ENCODE assay signal across 12 cellular contexts in the genomic region with DNA sequence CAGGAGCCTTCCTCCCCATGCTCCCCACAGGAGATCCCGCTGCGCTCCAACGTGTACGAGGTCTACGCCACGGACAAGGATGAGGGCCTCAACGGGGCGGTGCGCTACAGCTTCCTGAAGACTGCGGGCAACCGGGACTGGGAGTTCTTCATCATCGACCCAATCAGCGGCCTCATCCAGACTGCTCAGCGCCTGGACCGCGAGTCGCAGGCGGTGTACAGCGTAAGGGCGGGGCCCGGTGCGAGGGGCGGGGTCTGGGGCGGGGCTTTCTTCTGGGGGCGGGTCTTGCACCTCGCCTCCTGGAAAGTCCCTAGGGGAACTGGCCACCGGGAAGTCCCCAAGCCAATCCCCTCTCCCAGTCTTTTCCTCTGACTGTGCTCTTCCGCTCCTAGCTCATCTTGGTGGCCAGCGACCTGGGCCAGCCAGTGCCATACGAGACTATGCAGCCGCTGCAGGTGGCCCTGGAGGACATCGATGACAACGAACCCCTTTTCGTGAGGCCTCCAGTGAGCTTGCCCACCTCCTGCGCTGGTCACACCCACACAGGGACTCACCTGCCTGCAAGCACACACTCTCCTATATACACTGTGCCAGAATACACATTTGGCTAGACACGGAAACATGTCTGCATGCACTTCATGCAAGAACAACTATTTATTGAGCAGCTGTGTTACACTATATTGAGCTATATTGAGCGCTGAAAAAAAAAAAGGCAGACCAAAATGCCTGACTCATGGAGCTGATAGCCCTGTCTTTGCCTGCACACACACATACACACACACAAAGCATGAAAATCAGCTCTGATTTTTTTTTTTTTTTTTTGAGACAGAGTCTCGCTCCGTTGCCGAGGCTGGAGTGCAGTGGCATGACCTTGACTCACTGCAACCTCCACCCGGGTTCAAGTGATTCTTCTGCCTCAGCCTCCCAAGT. TPM values are rescaled to one million over a fixed set of nuclear protein-coding genes. Genes with fewer than 3 reads are reported as not detected.
DNase-seq lines count a peak whose midpoint lies in the region; ATAC-seq and TF ChIP-seq lines count a peak whose summit lies in the region.
"Had no signal": no experiment of that assay in that cellular context is flagged by ENCODE, and none has a peak within 500 bp of the region (broad histone marks: within the 10 kb centered on the region; RNA-seq: fewer than 3 reads in every experiment).

No MANE protein-coding gene starts in this region.

- no peak overlapping the region for H3K4me2 ChIP-seq in hepatocyte
- no peak overlapping the region for H3K4me2 ChIP-seq in osteoblast (ENCODE audit: insufficient read depth, low read length)

- H3K9ac ChIP-seq in ES-I3 (ENCODE audit: low read depth, low read length), result peak overlapping the region; percentile 19; the same call in 1 of the 2 replicates

- H3K36me3 ChIP-seq in ES-I3 (ENCODE audit: insufficient read depth, low read length) (no peaks in the 10 kb centered on the region), RWPE2 (ENCODE audit: low read depth) (no peaks in the 10 kb centered on the region), hepatocyte (replicated peaks; ENCODE audit: insufficient read depth, low read depth) (no peaks in the 10 kb centered on the region), osteoblast (ENCODE audit: insufficient read depth, low read length) (no peaks in the 10 kb centered on the region)

- H3K9me3 ChIP-seq in ES-I3 (ENCODE audit: control insufficient read depth, insufficient read depth, low read length) (no peaks in the 10 kb centered on the region), RWPE2 (ENCODE audit: severe bottlenecking) (no peaks in the 10 kb centered on the region), hepatocyte (ENCODE audit: low read depth) (no peaks in the 10 kb centered on the region), osteoblast (ENCODE audit: low read depth, low read length) (no peaks in the 10 kb centered on the region)
- H3K9me3 ChIP-seq: Caco-2 had no signal

- H3K4me1 ChIP-seq in ES-I3 (ENCODE audit: insufficient read depth, low read length) (no peaks in the 10 kb centered on the region; the same call in 1 of the 2 replicates), RWPE2 (ENCODE audit: insufficient read depth, poor library complexity, severe bottlenecking) (no peaks in the 10 kb centered on the region), hepatocyte (ENCODE audit: insufficient read depth) (no peaks in the 10 kb centered on the region), osteoblast (ENCODE audit: insufficient read depth, low read length) (no peaks in the 10 kb centered on the region)
- H3K4me1 ChIP-seq: Caco-2 had no signal

- no peaks in the 10 kb centered on the region for H3K9me2 ChIP-seq in hepatocyte (replicated peaks; ENCODE audit: insufficient read depth)

- ATAC-seq in RWPE2 (ENCODE audit: low read depth), result peak; percentile 24; the same call in 2 of the 3 replicates

- H3K27me3 ChIP-seq in RWPE2 (ENCODE audit: insufficient read depth, poor library complexity, severe bottlenecking), result no peaks in the 10 kb centered on the region
- H3K27me3 ChIP-seq in hepatocyte, result peaks cover 14% of the 10 kb centered on the region
- H3K27me3 ChIP-seq in osteoblast (ENCODE audit: insufficient read depth, low read length), result peaks cover 17% of the 10 kb centered on the region

- H3K79me2 ChIP-seq in hepatocyte (no peaks in the 10 kb centered on the region), osteoblast (ENCODE audit: insufficient read depth, low read length) (no peaks in the 10 kb centered on the region)

- H3K36me3 Mint-ChIP-seq in chondrocyte (ENCODE audit: low read depth), result no peaks in the 10 kb centered on the region
- H3K36me3 Mint-ChIP-seq: brain had no signal

- H3K4me3 ChIP-seq in RWPE2 (ENCODE audit: severe bottlenecking) (no peak overlapping the region), hepatocyte (no peak overlapping the region), osteoblast (ENCODE audit: insufficient read depth, low read length) (no peak overlapping the region)

- H3K9me3 Mint-ChIP-seq in chondrocyte (ENCODE audit: low read depth), result no peaks in the 10 kb centered on the region
- H3K9me3 Mint-ChIP-seq: brain had no signal

- WGBS in hepatocyte (ENCODE audit: low lambda C conversion rate, missing lambda C conversion rate), result 43% methylated on average over 37 of the region's 41 CpGs

- H2AFZ ChIP-seq in hepatocyte (no peak overlapping the region), osteoblast (ENCODE audit: low read length) (no peak overlapping the region)

- TF ChIP-seq CTCF in RWPE2 (IDR thresholded peaks at IDR 0.05; ENCODE audit: poor library complexity, severe bottlenecking) (no peak), hepatocyte (IDR thresholded peaks at IDR 0.05; ENCODE audit: poor library complexity) (no peak), osteoblast (IDR thresholded peaks at IDR 0.05; ENCODE audit: extremely low read depth, low read depth, low read length) (no peak), chondrocyte (IDR thresholded peaks at IDR 0.05) (no peak)

- no peak overlapping the region for H3K27ac Mint-ChIP-seq in chondrocyte (ENCODE audit: unreplicated experiment)
- H3K27ac Mint-ChIP-seq: brain had no signal

- no peak overlapping the region for H3K4me3 Mint-ChIP-seq in chondrocyte (ENCODE audit: unreplicated experiment)
- H3K4me3 Mint-ChIP-seq: brain had no signal

- DNase-seq in RWPE2 (ENCODE audit: low spot score) (no peak), hepatocyte (ENCODE audit: low spot score) (peak; percentile 35), osteoblast (ENCODE audit: insufficient read length, low spot score, missing footprints) (peak; percentile 83), NOMO-1 (lab: John Stamatoyannopoulos, UW; ENCODE audit: unreplicated experiment in 2 of 2) (no peak), chondrocyte (ENCODE audit: low spot score) (no peak)
- DNase-seq in stimulated activated CD4-positive, alpha-beta T cell treated with anti-CD3 and anti-CD28 coated beads, Interleukin-2, amount 100 ng/mL, for 48 hours, result no peak
- DNase-seq in activated T-cell treated with anti-CD3 and anti-CD28 coated beads, Interleukin-2, amount 50 U/mL, for 48 hours, result no peak
- DNase-seq: Caco-2, NCI-H2107, SW 1271 had no signal

- H3K27ac ChIP-seq in RWPE2 (ENCODE audit: poor library complexity, severe bottlenecking), result no peak overlapping the region
- H3K27ac ChIP-seq in hepatocyte, result no peak overlapping the region
- H3K27ac ChIP-seq in osteoblast (ENCODE audit: low read depth, low read length), result no peak overlapping the region

- H4K20me1 ChIP-seq in hepatocyte (ENCODE audit: insufficient read depth, poor library complexity, severe bottlenecking) (no peaks in the 10 kb centered on the region), osteoblast (ENCODE audit: insufficient read depth, low read length) (no peaks in the 10 kb centered on the region)

- H3K27me3 Mint-ChIP-seq in chondrocyte (ENCODE audit: low read depth), result peaks cover 25% of the 10 kb centered on the region

- H3K4me1 Mint-ChIP-seq in chondrocyte (ENCODE audit: low read depth), result no peaks in the 10 kb centered on the region

RNA-seq across cellular contexts. Expression of a gene that starts 32.7 kb away (rescaled TPM):
- total RNA-seq in hepatocyte, result 10.1 and 13.6 TPM in 2 replicates
- 43.4 and 45.5 TPM in 2 replicates for polyA plus RNA-seq in hepatocyte
- 69.5 and 75.3 TPM in 2 replicates for total RNA-seq in osteoblast
- 0.49 to 1.3 TPM in 2 of 3 replicates, not detected in the other for total RNA-seq in chondrocyte

RNA-seq across cellular contexts. Expression of a gene that starts 45.0 kb away (rescaled TPM):
- total RNA-seq in hepatocyte (686 and 732 TPM in 2 replicates), osteoblast (1,248 and 1,391 TPM in 2 replicates), chondrocyte (963 to 1,130 TPM (median 970 TPM) in 3 replicates)
- 954 and 987 TPM in 2 replicates for polyA plus RNA-seq in hepatocyte

Comparison
In these comparisons a context has a peak if more than half of its experiments do, and no peak if none do; other contexts are left out.
1. DNase-seq: peak in hepatocyte (single experiment) and osteoblast (single experiment); none in RWPE2 (single experiment), NOMO-1 (0 of 2), stimulated activated CD4-positive, alpha-beta T cell treated with anti-CD3 and anti-CD28 coated beads, Interleukin-2, amount 100 ng/mL, for 48 hours (0 of 2), activated T-cell treated with anti-CD3 and anti-CD28 coated beads, Interleukin-2, amount 50 U/mL, for 48 hours (0 of 2) and chondrocyte (single experiment).